Comparison of ENCODE assay signal across 19 cellular contexts in the genomic region with DNA sequence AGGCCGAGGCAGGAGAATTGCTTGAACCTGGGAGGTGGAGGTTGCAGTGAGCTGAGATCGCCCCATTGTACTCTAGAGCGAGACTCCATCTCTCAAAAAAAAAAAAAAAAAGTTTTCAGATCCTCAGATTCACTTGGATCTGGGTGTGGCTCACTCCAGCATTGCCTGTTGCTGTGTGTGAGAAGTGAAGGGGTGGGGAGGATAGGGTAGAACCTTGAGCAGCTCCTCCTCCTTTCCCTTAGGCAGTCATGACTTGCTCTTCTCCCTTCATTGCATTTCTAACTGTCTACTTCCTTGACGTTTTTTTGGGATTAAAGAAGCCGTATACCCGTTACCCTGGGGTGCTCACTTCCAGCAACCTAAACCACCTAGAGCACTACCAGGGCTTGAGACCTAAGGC.
"Had no signal": no experiment of that assay in that cellular context is flagged by ENCODE, and none has a peak within 500 bp of the region (broad histone marks: within the 10 kb centered on the region; RNA-seq: fewer than 3 reads in every experiment).

No MANE protein-coding gene starts in this region.

- DNase-seq: cortex of kidney; effector memory CD8-positive, alpha-beta T cell; foreskin fibroblast; heart left ventricle; hippocampal formation; kidney glomerular epithelial cell; left ventricle myocardium superior; lower lobe of right lung; naive B cell; right lobe of liver; small intestine; stimulated activated CD4-positive, alpha-beta T cell treated with anti-CD3 and anti-CD28 coated beads, Interleukin-15, amount 100 ng/mL, for 24 hours; stimulated activated CD4-positive, alpha-beta T cell treated with anti-CD3 and anti-CD28 coated beads, Interleukin-2, amount 100 ng/mL, for 48 hours; stimulated activated naive B cell treated with anti-CD40 and anti-IgM and Interleukin-4, amounts not matched to agents 10 μg/mL and 1 μg/mL and 100 μg/mL, for 72 hours; transverse colon had no signal

- H3K4me3 Mint-ChIP-seq: effector memory CD8-positive, alpha-beta T cell; naive B cell; natural killer cell treated with Interleukin-12 subunit alpha and Interleukin-12 subunit beta and Interleukin-15 and Interleukin-18, amount 100 ng/mL, for 72 hours; neural crest cell; stimulated activated naive B cell treated with anti-CD40 and anti-IgM and Interleukin-4, amounts not matched to agents 10 μg/mL and 1 μg/mL and 100 μg/mL, for 72 hours; stimulated activated naive CD8-positive, alpha-beta T cell treated with anti-CD3 and anti-CD28 coated beads, Interleukin-15, Interleukin-2, amounts not matched to agents 100 ng/mL and 50 ng/mL, for 24 hours had no signal

- H3K9me3 Mint-ChIP-seq: effector memory CD8-positive, alpha-beta T cell; naive B cell; natural killer cell treated with Interleukin-12 subunit alpha and Interleukin-12 subunit beta and Interleukin-15 and Interleukin-18, amount 100 ng/mL, for 72 hours; neural crest cell; stimulated activated naive B cell treated with anti-CD40 and anti-IgM and Interleukin-4, amounts not matched to agents 10 μg/mL and 1 μg/mL and 100 μg/mL, for 72 hours; stimulated activated naive CD8-positive, alpha-beta T cell treated with anti-CD3 and anti-CD28 coated beads, Interleukin-15, Interleukin-2, amounts not matched to agents 100 ng/mL and 50 ng/mL, for 24 hours had no signal

- H3K4me1 Mint-ChIP-seq: naive B cell, neural crest cell had no signal

- H3K27me3 Mint-ChIP-seq: effector memory CD8-positive, alpha-beta T cell; naive B cell; natural killer cell treated with Interleukin-12 subunit alpha and Interleukin-12 subunit beta and Interleukin-15 and Interleukin-18, amount 100 ng/mL, for 72 hours; stimulated activated naive B cell treated with anti-CD40 and anti-IgM and Interleukin-4, amounts not matched to agents 10 μg/mL and 1 μg/mL and 100 μg/mL, for 72 hours; stimulated activated naive CD8-positive, alpha-beta T cell treated with anti-CD3 and anti-CD28 coated beads, Interleukin-15, Interleukin-2, amounts not matched to agents 100 ng/mL and 50 ng/mL, for 24 hours had no signal

- ATAC-seq: effector memory CD8-positive, alpha-beta T cell; gastroesophageal sphincter; heart left ventricle; left ventricle myocardium superior; lower lobe of right lung; natural killer cell treated with Interleukin-12 subunit alpha and Interleukin-12 subunit beta and Interleukin-15 and Interleukin-18, amount 100 ng/mL, for 72 hours; stimulated activated naive B cell treated with anti-CD40 and anti-IgM and Interleukin-4, amounts not matched to agents 10 μg/mL and 1 μg/mL and 100 μg/mL, for 72 hours had no signal

- H3K27ac Mint-ChIP-seq: effector memory CD8-positive, alpha-beta T cell; natural killer cell treated with Interleukin-12 subunit alpha and Interleukin-12 subunit beta and Interleukin-15 and Interleukin-18, amount 100 ng/mL, for 72 hours; stimulated activated naive CD8-positive, alpha-beta T cell treated with anti-CD3 and anti-CD28 coated beads, Interleukin-15, Interleukin-2, amounts not matched to agents 100 ng/mL and 50 ng/mL, for 24 hours had no signal
